ENCODE assay signal across 1 cellular context in the genomic region with DNA sequence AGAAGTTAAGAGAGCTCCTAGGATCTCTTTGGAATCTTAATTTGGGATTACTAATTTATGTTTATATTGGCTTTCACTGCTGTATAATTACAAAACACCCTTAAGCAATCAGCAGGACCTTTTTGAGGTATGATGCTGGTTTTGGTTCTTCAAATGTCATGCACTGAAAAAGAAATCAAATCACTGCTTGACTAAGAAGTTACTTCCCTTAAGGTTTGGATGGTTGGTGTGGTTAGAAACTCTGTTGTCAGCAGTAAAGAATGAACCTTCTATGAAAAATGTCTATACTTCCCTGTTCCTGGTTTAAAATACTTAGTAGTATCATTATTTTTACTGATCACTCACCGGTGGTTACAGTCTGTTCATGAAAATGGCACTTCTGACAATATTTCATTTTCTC.
TF ChIP-seq lines count a peak whose summit lies in the region.

No MANE protein-coding gene starts in this region.

TF ChIP-seq in GM12878, 131 proteins besides CTCF, POLR2A, EP300 and RAD21:
- TF ChIP-seq TCF3 (IDR thresholded peaks at IDR 0.05; ENCODE audit: borderline replicate concordance, insufficient read depth, low read depth, low read length) (no peak), YY1 (IDR thresholded peaks at IDR 0.05; ENCODE audit: low read depth, low read length) (no peak), ATF2 (IDR thresholded peaks at IDR 0.05; ENCODE audit: low read length) (0 out of 2 replicates have a peak, but pooled peaks have one; percentile 20), RUNX3 (IDR thresholded peaks at IDR 0.05; ENCODE audit: low read length) (peak; percentile 70), NFYA (IDR thresholded peaks at IDR 0.05; ENCODE audit: borderline replicate concordance, low read depth, low read length) (no peak)
